Comparison of ENCODE assay signal across 15 cellular contexts in genomic region chr7:102688299-102689033, GRCh38. TPM values are rescaled to one million over a fixed set of nuclear protein-coding genes. Genes with fewer than 3 reads are reported as not detected.
DNase-seq lines count a peak whose midpoint lies in the region; ATAC-seq, FAIRE-seq and TF ChIP-seq lines count a peak whose summit lies in the region.
"Not testable (repeated sequence)": the region's sequence is repeated elsewhere in the genome, so short reads cannot be mapped to it uniquely, and the experiment has no call there.
"Had no signal": no experiment of that assay in that cellular context is flagged by ENCODE, and none has a peak within 500 bp of the region (broad histone marks: within the 10 kb centered on the region; RNA-seq: fewer than 3 reads in every experiment).

No MANE protein-coding gene starts in this region.

- not testable (repeated sequence) for H3K4me3 ChIP-seq in HepG2 (replicated peaks in 1 of 3; ENCODE audit: insufficient read depth in 1 of 3, low read depth in 2 of 3, low read length in 3 of 3); thoracic aorta

- FAIRE-seq in HepG2 (lab: Jason Lieb, UNC), result not testable (repeated sequence)

- ATAC-seq in GM18861 (IDR thresholded peaks at IDR 0.05; ENCODE audit: unreplicated experiment) (peak; percentile 46), GM21360 (IDR thresholded peaks at IDR 0.05; ENCODE audit: unreplicated experiment) (peak; percentile 71), HG02610 (IDR thresholded peaks at IDR 0.05; ENCODE audit: unreplicated experiment) (peak; percentile 80), HG03095 (IDR thresholded peaks at IDR 0.05; ENCODE audit: unreplicated experiment) (peak; percentile 64), HG03565 (IDR thresholded peaks at IDR 0.05; ENCODE audit: unreplicated experiment) (peak; percentile 47), HepG2 (peak; percentile 89), thoracic aorta (ENCODE audit: insufficient number of reproducible peaks, low FRiP score, low read depth) (peak; percentile 75)
- ATAC-seq in activated naive CD4-positive, alpha-beta T cell treated with anti-CD3 and anti-CD28 coated beads, Interleukin-2, amount 50 U/mL, for 72 hours, result peak; percentile 86 to 88

- not testable (repeated sequence) for H3K9ac ChIP-seq in HepG2 (ENCODE audit: insufficient read depth, low read depth, low read length)

- TF ChIP-seq POLR2A in HepG2 (IDR thresholded peaks at IDR 0.05; ENCODE audit: insufficient read depth in 1 of 2, low read depth in 2 of 2, low read length in 2 of 2), result not testable (repeated sequence)

- not testable (repeated sequence) for H3K79me2 ChIP-seq in HepG2 (ENCODE audit: insufficient read depth, low read length)

- not testable (repeated sequence) for H3K9me3 Mint-ChIP-seq in activated naive CD4-positive, alpha-beta T cell treated with anti-CD3 and anti-CD28 coated beads, Interleukin-2, amount 50 U/mL, for 72 hours

- TF ChIP-seq CTCF in HepG2 (CRISPR knock-in tag; IDR thresholded peaks at IDR 0.05); thoracic aorta (IDR thresholded peaks at IDR 0.05): not testable (repeated sequence)

- H3K4me2 ChIP-seq in HepG2 (ENCODE audit: low read depth, low read length), result not testable (repeated sequence)

- H3K36me3 ChIP-seq in HepG2 (replicated peaks in 1 of 2; ENCODE audit: control insufficient read depth in 1 of 2, insufficient read depth in 2 of 2, low read length in 2 of 2); thoracic aorta: not testable (repeated sequence)

- not testable (repeated sequence) for H4K20me1 ChIP-seq in HepG2 (ENCODE audit: insufficient read depth, low read length)

- intact Hi-C loops in HepG2 (cut with micrococcal nuclease; ENCODE audit: unreplicated experiment), result not testable (repeated sequence)

- POLR2A ChIA-PET in HepG2 (lab: Yijun Ruan, JAX), result not testable (repeated sequence)

- H3K36me3 Mint-ChIP-seq in activated naive CD4-positive, alpha-beta T cell treated with anti-CD3 and anti-CD28 coated beads, Interleukin-2, amount 50 U/mL, for 72 hours, result not testable (repeated sequence)

- H3K27ac Mint-ChIP-seq in activated naive CD4-positive, alpha-beta T cell treated with anti-CD3 and anti-CD28 coated beads, Interleukin-2, amount 50 U/mL, for 72 hours, result not testable (repeated sequence)

- BruUV-seq in HepG2 (replicated peaks; lab: Mats Ljungman, UMichigan), result not testable (repeated sequence)

- TF ChIP-seq RAD21 in HepG2 (CRISPR knock-in tag; IDR thresholded peaks at IDR 0.05), result not testable (repeated sequence)

- H3K9me3 ChIP-seq in HepG2 (ENCODE audit: low read length); thoracic aorta: not testable (repeated sequence)

- H3K4me1 ChIP-seq in HepG2 (ENCODE audit: insufficient read depth, low read length); thoracic aorta (ENCODE audit: control insufficient read depth in 1 of 2, low read depth in 2 of 2): not testable (repeated sequence)

- in situ Hi-C loops in HepG2 (cut with HindIII; ENCODE audit: extremely low pct_ligation_motif_present, low pct_unique_long_range_greater_than_20kb), result not testable (repeated sequence)

- TF ChIP-seq EP300 in HepG2 (IDR thresholded peaks at IDR 0.05; ENCODE audit: low read depth in 2 of 2, low read length in 2 of 2); HepG2 (CRISPR knock-in tag; IDR thresholded peaks at IDR 0.05; ENCODE audit: borderline replicate concordance): not testable (repeated sequence)

- not testable (repeated sequence) for DNase-seq in activated naive CD4-positive, alpha-beta T cell treated with anti-CD3 and anti-CD28 coated beads, Interleukin-2, amount 50 U/mL, for 72 hours (ENCODE audit: low spot score in 2 of 2); HepG2 (ENCODE audit: low spot score); thoracic aorta (ENCODE audit: low spot score)

- CTCF ChIA-PET in HepG2 (lab: Yijun Ruan, JAX; ENCODE audit: low intra/inter-chr PET ratio, low total read pairs), result not testable (repeated sequence)

- not testable (repeated sequence) for H3K27me3 ChIP-seq in HepG2 (ENCODE audit: control insufficient read depth in 1 of 2, insufficient read depth in 2 of 2, low read length in 2 of 2); thoracic aorta (replicated peaks; ENCODE audit: insufficient read depth)

- H2AFZ ChIP-seq in HepG2 (ENCODE audit: low read length), result not testable (repeated sequence)

- no CpG with 5 or more reads among the region's 37 CpGs for WGBS in HepG2 (ENCODE audit: low lambda C conversion rate)

- not testable (repeated sequence) for H3K27ac ChIP-seq in HepG2 (ENCODE audit: extremely low read length, insufficient read depth, low read length); thoracic aorta

RNA-seq across cellular contexts. Expression of gene POLR2J2, which starts 17.0 kb away (rescaled TPM):
- total RNA-seq in activated naive CD4-positive, alpha-beta T cell treated with anti-CD3 and anti-CD28 coated beads, Interleukin-2, amount 50 U/mL, for 72 hours, result 10 to 100 TPM; 18.1 to 20.9 TPM
- 0.22 and 1.6 TPM in 2 replicates for total RNA-seq in HepG2 (2016; rRNA removed; fragmentation: Illumina TruSeq; extraction: Trizol)
- total RNA-seq in HepG2 (2016; cell fraction: cytosol; rRNA removed; fragmentation: Illumina TruSeq; extraction: Trizol; ENCODE audit: low read depth), result 1.3 and 1.4 TPM in 2 replicates
- total RNA-seq in HepG2 (2016; cell fraction: insoluble cytoplasmic fraction; rRNA removed; fragmentation: Illumina TruSeq; extraction: Trizol), result 0.51 and 1.3 TPM in 2 replicates
- total RNA-seq in HepG2 (2016; cell fraction: membrane; rRNA removed; fragmentation: Illumina TruSeq; extraction: Trizol), result 0.71 and 1.00 TPM in 2 replicates
- 4.8 TPM in 2 replicates for total RNA-seq in HepG2 (2016; cell fraction: nucleus; rRNA removed; fragmentation: Illumina TruSeq; extraction: Trizol)
- polyA plus RNA-seq in HepG2 (2011; rRNA removed), result 2.7 and 2.8 TPM in 2 replicates
- polyA plus RNA-seq in HepG2 (2011; cell fraction: cytosol; rRNA removed), result 0.05 and 0.21 TPM in 2 replicates
- polyA plus RNA-seq in HepG2 (2011; cell fraction: nucleus; rRNA removed), result 6.0 and 6.4 TPM in 2 replicates
- 0.88 and 1.0 TPM in 2 replicates for polyA plus RNA-seq in HepG2 (2012)
- polyA plus RNA-seq in HepG2 (2016; cell fraction: cytosol; fragmentation: Illumina TruSeq; extraction: Trizol; ENCODE audit: low read depth), result 0.14 TPM in 1 of 2 replicates, not detected in the other
- polyA plus RNA-seq in HepG2 (2016; cell fraction: insoluble cytoplasmic fraction; fragmentation: Illumina TruSeq; extraction: Trizol; ENCODE audit: low read depth), result 0.17 and 0.29 TPM in 2 replicates
- polyA plus RNA-seq in HepG2 (2016; cell fraction: membrane; fragmentation: Illumina TruSeq; extraction: Trizol; ENCODE audit: low read depth), result 0.28 TPM in 1 of 2 replicates, not detected in the other
- polyA plus RNA-seq in HepG2 (2016; cell fraction: nucleus; fragmentation: Illumina TruSeq; extraction: Trizol; ENCODE audit: insufficient read depth, low read depth), result 5.0 and 6.1 TPM in 2 replicates
- 7.6 and 8.3 TPM in 2 replicates for polyA minus RNA-seq in HepG2 (2011; rRNA and poly(A)+ RNA removed; ENCODE audit: low replicate concordance)
- polyA minus RNA-seq in HepG2 (2011; cell fraction: cytosol; rRNA and poly(A)+ RNA removed), result 0.40 TPM in 1 of 2 replicates, not detected in the other
- 8.9 and 14.3 TPM in 2 replicates for polyA minus RNA-seq in HepG2 (2011; cell fraction: nucleus; rRNA and poly(A)+ RNA removed)
- 10 to 100 TPM in 1 of 2 donors, 1 to 10 TPM in 1; 3.4 to 14.3 TPM for total RNA-seq in thoracic aorta

RNA-seq across cellular contexts. Expression of gene SPDYE2B, which starts 38.3 kb away (rescaled TPM):
- total RNA-seq in activated naive CD4-positive, alpha-beta T cell treated with anti-CD3 and anti-CD28 coated beads, Interleukin-2, amount 50 U/mL, for 72 hours, result not detected
- total RNA-seq in HepG2 (2016; rRNA removed; fragmentation: Illumina TruSeq; extraction: Trizol), result not detected in 2 replicates
- total RNA-seq in HepG2 (2016; cell fraction: cytosol; rRNA removed; fragmentation: Illumina TruSeq; extraction: Trizol; ENCODE audit: low read depth), result not detected in 2 replicates
- total RNA-seq in HepG2 (2016; cell fraction: insoluble cytoplasmic fraction; rRNA removed; fragmentation: Illumina TruSeq; extraction: Trizol), result not detected in 2 replicates
- total RNA-seq in HepG2 (2016; cell fraction: membrane; rRNA removed; fragmentation: Illumina TruSeq; extraction: Trizol), result not detected in 2 replicates
- total RNA-seq in HepG2 (2016; cell fraction: nucleus; rRNA removed; fragmentation: Illumina TruSeq; extraction: Trizol), result not detected in 2 replicates
- not detected in 2 replicates for polyA plus RNA-seq in HepG2 (2011; rRNA removed)
- not detected in 2 replicates for polyA plus RNA-seq in HepG2 (2011; cell fraction: cytosol; rRNA removed)
- not detected in 2 replicates for polyA plus RNA-seq in HepG2 (2011; cell fraction: nucleus; rRNA removed)
- not detected in 2 replicates for polyA plus RNA-seq in HepG2 (2012)
- polyA plus RNA-seq in HepG2 (2016; cell fraction: cytosol; fragmentation: Illumina TruSeq; extraction: Trizol; ENCODE audit: low read depth), result not detected in 2 replicates
- polyA plus RNA-seq in HepG2 (2016; cell fraction: insoluble cytoplasmic fraction; fragmentation: Illumina TruSeq; extraction: Trizol; ENCODE audit: low read depth), result not detected in 2 replicates
- not detected in 2 replicates for polyA plus RNA-seq in HepG2 (2016; cell fraction: membrane; fragmentation: Illumina TruSeq; extraction: Trizol; ENCODE audit: low read depth)
- polyA plus RNA-seq in HepG2 (2016; cell fraction: nucleus; fragmentation: Illumina TruSeq; extraction: Trizol; ENCODE audit: insufficient read depth, low read depth), result not detected in 2 replicates
- not detected in 2 replicates for polyA minus RNA-seq in HepG2 (2011; rRNA and poly(A)+ RNA removed; ENCODE audit: low replicate concordance)
- not detected in 2 replicates for polyA minus RNA-seq in HepG2 (2011; cell fraction: cytosol; rRNA and poly(A)+ RNA removed)
- not detected in 2 replicates for polyA minus RNA-seq in HepG2 (2011; cell fraction: nucleus; rRNA and poly(A)+ RNA removed)
- total RNA-seq in thoracic aorta, result not detected
- total RNA-seq: breast epithelium, esophagus squamous epithelium, H9, kidney, M059J, mucosa of gallbladder, smooth muscle cell had no signal
- polyA plus RNA-seq: smooth muscle cell had no signal

RNA-seq across cellular contexts. Expression of gene UPK3BL1, which starts 45.9 kb away (rescaled TPM):
- 10 to 100 TPM; 38.5 to 43.4 TPM for total RNA-seq in activated naive CD4-positive, alpha-beta T cell treated with anti-CD3 and anti-CD28 coated beads, Interleukin-2, amount 50 U/mL, for 72 hours
- total RNA-seq in HepG2 (2016; rRNA removed; fragmentation: Illumina TruSeq; extraction: Trizol) (3.5 and 6.3 TPM in 2 replicates), thoracic aorta (10 to 100 TPM; 39.0 to 45.2 TPM)
- total RNA-seq in HepG2 (2016; cell fraction: cytosol; rRNA removed; fragmentation: Illumina TruSeq; extraction: Trizol; ENCODE audit: low read depth), result 7.6 and 9.1 TPM in 2 replicates
- total RNA-seq in HepG2 (2016; cell fraction: insoluble cytoplasmic fraction; rRNA removed; fragmentation: Illumina TruSeq; extraction: Trizol), result 3.5 and 6.1 TPM in 2 replicates
- 5.1 and 7.2 TPM in 2 replicates for total RNA-seq in HepG2 (2016; cell fraction: membrane; rRNA removed; fragmentation: Illumina TruSeq; extraction: Trizol)
- total RNA-seq in HepG2 (2016; cell fraction: nucleus; rRNA removed; fragmentation: Illumina TruSeq; extraction: Trizol), result 9.8 and 11.9 TPM in 2 replicates
- polyA plus RNA-seq in HepG2 (2011; rRNA removed), result 13.8 and 20.5 TPM in 2 replicates
- 0.60 and 1.4 TPM in 2 replicates for polyA plus RNA-seq in HepG2 (2011; cell fraction: cytosol; rRNA removed)
- polyA plus RNA-seq in HepG2 (2011; cell fraction: nucleus; rRNA removed), result 50.7 and 51.6 TPM in 2 replicates
- 6.2 and 10.7 TPM in 2 replicates for polyA plus RNA-seq in HepG2 (2012)
- polyA plus RNA-seq in HepG2 (2016; cell fraction: cytosol; fragmentation: Illumina TruSeq; extraction: Trizol; ENCODE audit: low read depth), result 5.1 and 8.1 TPM in 2 replicates
- 4.3 TPM in 1 of 2 replicates, not detected in the other for polyA plus RNA-seq in HepG2 (2016; cell fraction: insoluble cytoplasmic fraction; fragmentation: Illumina TruSeq; extraction: Trizol; ENCODE audit: low read depth)
- polyA plus RNA-seq in HepG2 (2016; cell fraction: membrane; fragmentation: Illumina TruSeq; extraction: Trizol; ENCODE audit: low read depth), result 4.4 and 5.1 TPM in 2 replicates
- 49.7 and 57.0 TPM in 2 replicates for polyA plus RNA-seq in HepG2 (2016; cell fraction: nucleus; fragmentation: Illumina TruSeq; extraction: Trizol; ENCODE audit: insufficient read depth, low read depth)
- 12.1 and 17.4 TPM in 2 replicates for polyA minus RNA-seq in HepG2 (2011; rRNA and poly(A)+ RNA removed; ENCODE audit: low replicate concordance)
- 2.2 and 5.1 TPM in 2 replicates for polyA minus RNA-seq in HepG2 (2011; cell fraction: cytosol; rRNA and poly(A)+ RNA removed)
- 3.9 and 9.7 TPM in 2 replicates for polyA minus RNA-seq in HepG2 (2011; cell fraction: nucleus; rRNA and poly(A)+ RNA removed)
